In genomic region chr3:25502233-25502632, GRCh38 we compare ENCODE assay signal across 13 cellular contexts.
DNase-seq lines count a peak whose midpoint lies in the region; ATAC-seq and TF ChIP-seq lines count a peak whose summit lies in the region.
"Had no signal": no experiment of that assay in that cellular context is flagged by ENCODE, and none has a peak within 500 bp of the region (broad histone marks: within the 10 kb centered on the region; RNA-seq: fewer than 3 reads in every experiment).

No MANE protein-coding gene starts in this region.

- no peak for TF ChIP-seq CTCF in WTC11 (IDR thresholded peaks at IDR 0.05)

- no peaks in the 10 kb centered on the region for H3K36me3 ChIP-seq in H7 (replicated peaks; ENCODE audit: control insufficient read depth, insufficient read depth, low read length)

- no peak overlapping the region for H3K4me3 Mint-ChIP-seq in WTC11
- H3K4me3 Mint-ChIP-seq: CD8-positive, alpha-beta T cell had no signal

- H3K9me3 Mint-ChIP-seq in WTC11, result peaks cover 6% of the 10 kb centered on the region; the same call in 1 of the 2 replicates
- H3K9me3 Mint-ChIP-seq: CD8-positive, alpha-beta T cell had no signal

- H3K27ac Mint-ChIP-seq in WTC11, result no peak overlapping the region
- H3K27ac Mint-ChIP-seq: CD14-positive monocyte; CD8-positive, alpha-beta T cell had no signal

- H3K27me3 ChIP-seq in H7 (ENCODE audit: control insufficient read depth, insufficient read depth, low read length), result no peaks in the 10 kb centered on the region

- H3K36me3 Mint-ChIP-seq in WTC11, result no peaks in the 10 kb centered on the region
- H3K36me3 Mint-ChIP-seq: CD14-positive monocyte; CD8-positive, alpha-beta T cell had no signal

- DNase-seq in H7, result peak; percentile 9
- DNase-seq in WTC11 (ENCODE audit: low spot score), result no peak
- DNase-seq in iPS-NIHi7 (ENCODE audit: extremely low spot score), result peak; percentile 21
- no peak for DNase-seq in COR-L47 (lab: John Stamatoyannopoulos, UW)
- DNase-seq: Caco-2; CD8-positive, alpha-beta T cell; DND-41; GDM1 had no signal

- H3K4me1 Mint-ChIP-seq in WTC11, result peaks cover 6% of the 10 kb centered on the region
- H3K4me1 Mint-ChIP-seq: CD14-positive monocyte had no signal

- ATAC-seq in WTC11 (peak; percentile 53), GM19035 (IDR thresholded peaks at IDR 0.05; ENCODE audit: unreplicated experiment) (no peak), HG03135 (IDR thresholded peaks at IDR 0.05; ENCODE audit: unreplicated experiment) (no peak)
- ATAC-seq: A549; CD8-positive, alpha-beta T cell; K562 had no signal

- CTCF ChIA-PET in WTC11 (lab: Charles Lee), result no interaction called here

- POLR2A ChIA-PET in WTC11 (lab: Charles Lee), result no interaction called here

- no peaks in the 10 kb centered on the region; the same call in 1 of the 2 replicates for H3K27me3 Mint-ChIP-seq in WTC11 (ENCODE audit: low read depth)

- no peak overlapping the region for H3K4me3 ChIP-seq in H7 (ENCODE audit: insufficient read depth, low read depth, low read length)
- H3K4me3 ChIP-seq: A549, K562 had no signal

TF ChIP-seq in WTC11, 78 proteins besides CTCF, POLR2A, EP300 and RAD21:
- no peak for TF ChIP-seq KAT7 (CRISPR knock-in tag; IDR thresholded peaks at IDR 0.05; ENCODE audit: borderline replicate concordance)
- no peak for TF ChIP-seq ATF6 (CRISPR knock-in tag; IDR thresholded peaks at IDR 0.05)
- TF ChIP-seq NR2C2 (CRISPR knock-in tag; IDR thresholded peaks at IDR 0.05), result no peak
- no peak for TF ChIP-seq FOXK1 (CRISPR knock-in tag; IDR thresholded peaks at IDR 0.05)
- no peak for TF ChIP-seq CREM (CRISPR knock-in tag; IDR thresholded peaks at IDR 0.05)
- no peak for TF ChIP-seq SP1 (CRISPR knock-in tag; conservative IDR thresholded peaks at IDR 0.05)
- TF ChIP-seq MAX (CRISPR knock-in tag; IDR thresholded peaks at IDR 0.05), result no peak
- no peak for TF ChIP-seq IRF1 (CRISPR knock-in tag; IDR thresholded peaks at IDR 0.05)
- no peak for TF ChIP-seq PRRX2 (CRISPR knock-in tag; IDR thresholded peaks at IDR 0.05)

Comparison
In these comparisons a context has a peak if more than half of its experiments do, and no peak if none do; other contexts are left out.
1. DNase-seq: peak in H7 (single experiment) and iPS-NIHi7 (single experiment); none in WTC11 (single experiment) and COR-L47 (single experiment).